Comparison of ENCODE assay signal across 9 cellular contexts in the genomic region with DNA sequence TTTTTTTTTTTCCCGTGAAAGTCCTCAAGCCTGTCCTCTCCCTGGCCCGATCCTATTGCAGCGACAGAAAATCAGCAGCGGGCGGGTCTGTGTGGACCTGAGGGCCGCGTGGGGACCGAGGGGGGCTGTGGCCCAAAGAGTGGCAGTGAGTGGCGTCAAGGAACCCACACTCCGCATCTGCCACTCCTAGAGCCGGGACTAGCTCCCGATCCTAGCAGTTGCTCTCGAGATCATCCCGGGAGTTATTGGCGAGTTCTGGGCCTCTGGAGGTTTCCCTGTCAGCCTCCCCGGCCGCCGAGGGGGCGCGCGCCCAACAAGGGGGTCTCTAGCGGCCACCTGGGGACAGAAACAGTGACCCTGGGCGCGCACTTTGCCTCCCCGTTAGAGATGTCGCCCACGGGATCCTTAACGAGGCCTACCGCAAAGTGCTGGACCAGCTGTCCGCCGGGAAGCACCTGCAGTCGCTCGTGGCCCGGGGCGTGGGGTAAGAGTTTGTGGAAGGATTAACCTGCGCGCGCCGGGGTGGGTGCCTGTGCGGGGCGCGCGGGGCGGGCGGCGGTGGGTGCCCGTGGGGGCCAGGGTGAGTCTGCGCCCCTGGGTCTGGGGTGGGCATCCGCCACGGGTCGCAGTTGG. TPM values are rescaled to one million over a fixed set of nuclear protein-coding genes. Genes with fewer than 3 reads are reported as not detected.
A peak's percentile ranks its signal among the peaks of the same experiment; 100 is the strongest.
DNase-seq lines count a peak whose midpoint lies in the region; ATAC-seq and FAIRE-seq lines count a peak whose summit lies in the region.
"Had no signal": no experiment of that assay in that cellular context is flagged by ENCODE, and none has a peak within 500 bp of the region (broad histone marks: within the 10 kb centered on the region; RNA-seq: fewer than 3 reads in every experiment).

No MANE protein-coding gene starts in this region.

- H3K9me3 ChIP-seq in iPS-18c (ENCODE audit: control insufficient read depth, insufficient read depth, low read length) = peaks cover 5% of the 10 kb centered on the region

- peaks cover 76% of the 10 kb centered on the region for H3K27me3 Mint-ChIP-seq in activated CD4-positive, alpha-beta memory T cell treated with anti-CD3 and anti-CD28 coated beads, Interleukin-2, amount 10 ng/mL, durations not matched to agents 7 days and 5 days
- peaks cover 70% of the 10 kb centered on the region for H3K27me3 Mint-ChIP-seq in stimulated activated memory B cell treated with anti-CD40 and anti-IgM and Interleukin-4, amounts not matched to agents 10 μg/mL and 1 μg/mL and 100 μg/mL, for 72 hours

- FAIRE-seq in HTR-8/SVneo (lab: Jason Lieb, UNC) = no peak
- FAIRE-seq: A204.1 had no signal

- peak; percentile 21 for DNase-seq in NCI-H1105 treated with DMSO at 0.1 percent for 48 hours (lab: John Stamatoyannopoulos, UW)
- DNase-seq in NCI-H1105 (lab: John Stamatoyannopoulos, UW) = no peak
- DNase-seq in activated CD4-positive, alpha-beta memory T cell treated with anti-CD3 and anti-CD28 coated beads, Interleukin-2, amount 10 ng/mL, durations not matched to agents 7 days and 5 days = no peak
- DNase-seq in HTR-8/SVneo (ENCODE audit: insufficient read length, low spot score) = no peak

- POLR2A ChIA-PET in activated CD4-positive, alpha-beta memory T cell treated with anti-CD3 and anti-CD28 coated beads, Interleukin-2, amount 10 ng/mL, durations not matched to agents 7 days and 5 days (lab: Charles Lee) = no interaction called here

- H3K4me1 Mint-ChIP-seq in activated CD4-positive, alpha-beta memory T cell treated with anti-CD3 and anti-CD28 coated beads, Interleukin-2, amount 10 ng/mL, durations not matched to agents 7 days and 5 days = peaks cover 20% of the 10 kb centered on the region
- H3K4me1 Mint-ChIP-seq in stimulated activated memory B cell treated with anti-CD40 and anti-IgM and Interleukin-4, amounts not matched to agents 10 μg/mL and 1 μg/mL and 100 μg/mL, for 72 hours = no peaks in the 10 kb centered on the region

- H3K9me3 Mint-ChIP-seq in activated CD4-positive, alpha-beta memory T cell treated with anti-CD3 and anti-CD28 coated beads, Interleukin-2, amount 10 ng/mL, durations not matched to agents 7 days and 5 days = peaks cover 3% of the 10 kb centered on the region
- H3K9me3 Mint-ChIP-seq in stimulated activated memory B cell treated with anti-CD40 and anti-IgM and Interleukin-4, amounts not matched to agents 10 μg/mL and 1 μg/mL and 100 μg/mL, for 72 hours = peaks cover 2% of the 10 kb centered on the region

- peaks cover 14% of the 10 kb centered on the region for H3K36me3 Mint-ChIP-seq in activated CD4-positive, alpha-beta memory T cell treated with anti-CD3 and anti-CD28 coated beads, Interleukin-2, amount 10 ng/mL, durations not matched to agents 7 days and 5 days (ENCODE audit: low read depth)
- no peaks in the 10 kb centered on the region for H3K36me3 Mint-ChIP-seq in stimulated activated memory B cell treated with anti-CD40 and anti-IgM and Interleukin-4, amounts not matched to agents 10 μg/mL and 1 μg/mL and 100 μg/mL, for 72 hours

- CTCF ChIA-PET in activated CD4-positive, alpha-beta memory T cell treated with anti-CD3 and anti-CD28 coated beads, Interleukin-2, amount 10 ng/mL, durations not matched to agents 7 days and 5 days (lab: Charles Lee) = no interaction called here

- ATAC-seq in stimulated activated memory B cell treated with anti-CD40 and anti-IgM and Interleukin-4, amounts not matched to agents 10 μg/mL and 1 μg/mL and 100 μg/mL, for 72 hours = no peak
- ATAC-seq in HG03378 (IDR thresholded peaks at IDR 0.05; ENCODE audit: unreplicated experiment) = no peak
- ATAC-seq in HG02798 (IDR thresholded peaks at IDR 0.05; ENCODE audit: poor library complexity, unreplicated experiment) = no peak

- H3K4me3 ChIP-seq in iPS-18c (ENCODE audit: insufficient read depth, low read depth, low read length) = peak overlapping the region; percentile 61

- no peak overlapping the region for H3K27ac Mint-ChIP-seq in activated CD4-positive, alpha-beta memory T cell treated with anti-CD3 and anti-CD28 coated beads, Interleukin-2, amount 10 ng/mL, durations not matched to agents 7 days and 5 days
- H3K27ac Mint-ChIP-seq in stimulated activated memory B cell treated with anti-CD40 and anti-IgM and Interleukin-4, amounts not matched to agents 10 μg/mL and 1 μg/mL and 100 μg/mL, for 72 hours = no peak overlapping the region

- peak overlapping the region; percentile 52 for H3K4me3 Mint-ChIP-seq in activated CD4-positive, alpha-beta memory T cell treated with anti-CD3 and anti-CD28 coated beads, Interleukin-2, amount 10 ng/mL, durations not matched to agents 7 days and 5 days
- peak overlapping the region; percentile 7 for H3K4me3 Mint-ChIP-seq in stimulated activated memory B cell treated with anti-CD40 and anti-IgM and Interleukin-4, amounts not matched to agents 10 μg/mL and 1 μg/mL and 100 μg/mL, for 72 hours

RNA-seq across cellular contexts. Expression of gene ADCYAP1, which starts 3.3 kb away (rescaled TPM):
- not detected for total RNA-seq in activated CD4-positive, alpha-beta memory T cell treated with anti-CD3 and anti-CD28 coated beads, Interleukin-2, amount 10 ng/mL, durations not matched to agents 7 days and 5 days
